Comparison of ENCODE assay signal across 8 cellular contexts in the genomic region with DNA sequence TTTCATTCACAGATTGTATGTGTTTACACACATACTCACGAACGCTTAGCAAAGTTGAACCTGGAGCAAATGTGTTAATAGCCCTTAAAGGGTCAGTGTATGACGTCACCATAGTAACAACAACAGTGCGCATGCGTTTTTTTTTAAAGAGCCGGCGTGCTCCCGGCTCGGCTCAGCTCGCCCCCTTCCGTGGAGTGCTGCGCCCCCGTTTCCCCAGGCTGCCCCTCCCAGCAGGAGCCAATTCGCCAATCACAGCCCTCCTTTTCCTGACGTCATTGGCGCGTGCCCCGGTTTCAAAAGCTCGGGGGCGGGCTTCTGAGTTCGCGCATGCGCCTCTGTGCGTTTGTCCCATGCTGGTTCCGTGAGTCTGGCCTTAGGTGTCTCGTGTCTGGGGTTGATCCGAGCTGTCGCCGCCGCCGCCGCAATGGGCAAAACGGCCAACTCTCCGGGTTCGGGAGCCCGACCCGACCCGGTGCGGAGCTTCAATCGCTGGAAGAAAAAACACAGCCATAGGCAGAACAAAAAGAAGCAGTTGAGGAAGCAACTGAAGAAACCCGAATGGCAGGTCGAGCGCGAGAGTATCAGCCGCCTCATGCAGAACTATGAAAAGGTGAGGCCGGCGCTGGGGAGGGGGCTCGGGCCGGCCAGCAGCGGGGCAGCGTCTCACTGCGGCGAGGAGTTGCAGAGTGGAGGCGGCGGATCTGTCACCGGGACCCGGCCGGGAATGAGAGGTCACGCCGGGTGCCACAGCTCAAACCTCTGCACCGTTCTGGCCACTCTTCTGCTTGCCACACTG. TPM values are rescaled to one million over a fixed set of nuclear protein-coding genes. Genes with fewer than 3 reads are reported as not detected.
DNase-seq lines count a peak whose midpoint lies in the region; ATAC-seq and TF ChIP-seq lines count a peak whose summit lies in the region.

A gene (plus strand): TSS at position 340 of the 796 bp plus-strand sequence. CDS start 85 bp downstream, at position 425.

- peak; percentile 97 for DNase-seq in GM13976 (ENCODE audit: low spot score)
- DNase-seq in NCI-H146 treated with DMSO at 0.1 percent for 48 hours (lab: John Stamatoyannopoulos, UW; ENCODE audit: unreplicated experiment) = peak; percentile 92
- peak; percentile 96 for DNase-seq in amniotic epithelial cell (ENCODE audit: low read depth)
- peak; percentile 98 for DNase-seq in left cardiac atrium
- peak; percentile 99 for DNase-seq in posterior vena cava (ENCODE audit: low spot score)
- DNase-seq in upper lobe of right lung = peak; percentile 97

- H3K4me3 ChIP-seq in upper lobe of right lung = peak within 1 kb of the TSS; percentile 79

- ATAC-seq in HG02870 (IDR thresholded peaks at IDR 0.05; ENCODE audit: unreplicated experiment) = peak; percentile 87
- ATAC-seq in left cardiac atrium = peak; percentile 99 to 100
- ATAC-seq in upper lobe of right lung = peak; percentile 100

- H3K27me3 ChIP-seq in upper lobe of right lung = no peaks in the 10 kb centered on the region

- no peaks in the 10 kb centered on the region for H3K36me3 ChIP-seq in upper lobe of right lung

- in situ Hi-C loops in GM13976 (cut with MboI; ENCODE audit: low sequenced_read_pairs, unreplicated experiment) = loop anchor here (25.0 kb wide), 1 partner anchor 653 kb away; a partner anchor contains a TSS

- intact Hi-C loops in T-helper 1 cell treated with Interleukin-12 subunit alpha and Interleukin-12 subunit beta and Interleukin-4 antibody, amounts not matched to agents 30 ng/mL and 1 ng/mL, for 36 hours (cut with micrococcal nuclease) = loop anchor here (1.0 to 10.0 kb wide), 12 partner anchors 68 to 1208 kb away; a partner anchor contains a TSS
- intact Hi-C loops in left cardiac atrium (cut with DNase I) (no loop called here), posterior vena cava (cut with DNase I) (no loop called here), upper lobe of right lung (cut with DNase I) (no loop called here)

- peak within 1 kb of the TSS; percentile 67 for H3K27ac ChIP-seq in upper lobe of right lung

- H3K9me3 ChIP-seq in upper lobe of right lung = no peaks in the 10 kb centered on the region

- TF ChIP-seq CTCF in GM13976 (IDR thresholded peaks at IDR 0.05; ENCODE audit: borderline replicate concordance, control extremely low read depth, extremely low read depth, insufficient read depth, missing control alignments) = no peak
- peak; percentile 22 for TF ChIP-seq CTCF in upper lobe of right lung (IDR thresholded peaks at IDR 0.05)

- peaks cover 20% of the 10 kb centered on the region for H3K4me1 ChIP-seq in upper lobe of right lung

RNA-seq across cellular contexts. Expression of the gene that starts here (rescaled TPM):
- total RNA-seq in T-helper 1 cell treated with Interleukin-12 subunit alpha and Interleukin-12 subunit beta and Interleukin-4 antibody, amounts not matched to agents 30 ng/mL and 1 ng/mL, for 36 hours = 36.6 and 38.3 TPM in 2 replicates
- total RNA-seq in left cardiac atrium = 10 to 100 TPM; 13.5 to 19.8 TPM
- 10 to 100 TPM; 21.1 to 21.3 TPM for total RNA-seq in posterior vena cava
- total RNA-seq in upper lobe of right lung = 18.3 TPM

Comparison
In these comparisons a context has a peak if more than half of its experiments do, and no peak if none do; other contexts are left out.
1. Peak in every context shown above with its lines: DNase-seq, ATAC-seq, H3K4me3 ChIP-seq and H3K27ac ChIP-seq.